Comparison of ENCODE assay signal across 1 cellular context in genomic region chr2:137056704-137057103, GRCh38.
TF ChIP-seq lines count a peak whose summit lies in the region.

No MANE protein-coding gene starts in this region.

TF ChIP-seq in H1, 55 proteins besides CTCF, POLR2A, EP300 and RAD21:
- TF ChIP-seq GTF2F1 (IDR thresholded peaks at IDR 0.05; ENCODE audit: borderline replicate concordance, low read depth, low read length) (no peak), FOSL1 (IDR thresholded peaks at IDR 0.05; ENCODE audit: insufficient read depth, low read depth, low read length) (no peak), TAF7 (optimal IDR thresholded peaks at IDR 0.05; ENCODE audit: borderline replicate concordance, low read depth, low read length) (no peak), USF2 (IDR thresholded peaks at IDR 0.05; ENCODE audit: low read length) (no peak), GABPA (IDR thresholded peaks at IDR 0.05; ENCODE audit: borderline replicate concordance, insufficient read depth, low read length) (no peak), ATF2 (IDR thresholded peaks at IDR 0.05; ENCODE audit: low read length) (no peak), HDAC2 (IDR thresholded peaks at IDR 0.05; ENCODE audit: borderline replicate concordance in 1 of 2, low read depth in 2 of 2, low read length in 2 of 2) (no peak), TAF1 (IDR thresholded peaks at IDR 0.05; ENCODE audit: low read depth, low read length) (no peak), BACH1 (IDR thresholded peaks at IDR 0.05; ENCODE audit: low read length) (no peak), BCL11A (IDR thresholded peaks at IDR 0.05; ENCODE audit: low read depth in 2 of 2, low read length in 2 of 2) (no peak), SP2 (IDR thresholded peaks at IDR 0.05; ENCODE audit: low read length) (no peak), POLR2AphosphoS5 (IDR thresholded peaks at IDR 0.05; ENCODE audit: low read depth, low read length) (no peak), KDM4A (IDR thresholded peaks at IDR 0.05; ENCODE audit: low read depth, low read length, severe bottlenecking) (no peak), JUND (IDR thresholded peaks at IDR 0.05; ENCODE audit: low read length) (no peak), YY1 (IDR thresholded peaks at IDR 0.05; ENCODE audit: low read depth, low read length) (no peak), ATF3 (IDR thresholded peaks at IDR 0.05; ENCODE audit: insufficient read depth, low read depth, low read length) (no peak), RNF2 (IDR thresholded peaks at IDR 0.05; ENCODE audit: borderline replicate concordance, low read depth, low read length, missing control alignments, poor library complexity, severe bottlenecking) (no peak)
TF ChIP-seq in H1: peak in this region for 0.
